Comparison of ENCODE assay signal across 1 cellular context in the genomic region with DNA sequence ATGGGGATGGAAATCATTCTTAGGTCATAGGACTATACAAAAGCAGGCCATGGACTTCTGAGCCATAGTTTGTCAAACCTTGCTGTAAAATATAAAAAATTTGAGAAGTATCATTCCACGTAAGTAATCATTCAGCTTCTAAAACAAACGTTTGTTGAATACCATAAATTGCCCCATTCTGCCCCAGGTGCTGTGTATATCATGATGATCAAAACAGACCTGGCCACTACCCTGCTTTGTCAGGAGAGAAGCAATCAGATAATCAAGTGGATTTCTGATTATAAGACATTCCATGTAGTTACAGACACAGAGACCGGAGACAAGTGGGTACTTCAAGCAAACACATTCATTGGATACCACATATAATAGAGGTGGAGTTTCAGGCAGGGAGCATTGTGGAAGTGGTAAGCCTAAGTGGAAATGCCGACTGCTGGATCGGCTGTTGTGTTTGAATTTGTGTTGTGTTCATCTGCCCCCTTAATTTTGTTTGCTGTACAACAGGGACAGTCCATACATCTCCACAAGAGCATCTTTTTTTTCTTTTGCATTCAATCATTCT.
TF ChIP-seq lines count a peak whose summit lies in the region.

No MANE protein-coding gene starts in this region.

TF ChIP-seq in SK-N-SH treated with all-trans-retinoic acid at 6 μM for 48 hours, 23 proteins besides CTCF, POLR2A, EP300 and RAD21 (continued from another document):
- TF ChIP-seq POU6F1 (CRISPR knock-in tag; IDR thresholded peaks at IDR 0.05; ENCODE audit: borderline replicate concordance, low read depth) (no peak), ZFP30 (CRISPR knock-in tag; IDR thresholded peaks at IDR 0.05) (no peak), ISL1 (CRISPR knock-in tag; IDR thresholded peaks at IDR 0.05) (no peak), CSDC2 (CRISPR knock-in tag; IDR thresholded peaks at IDR 0.05) (no peak), ARNTL (CRISPR knock-in tag; IDR thresholded peaks at IDR 0.05; ENCODE audit: borderline replicate concordance, low read depth) (no peak), SNAI2 (CRISPR knock-in tag; IDR thresholded peaks at IDR 0.05) (no peak)
